ENCODE assay signal across 11 cellular contexts in genomic region chr10:120607016-120607709, GRCh38.
DNase-seq lines count a peak whose midpoint lies in the region; ATAC-seq and TF ChIP-seq lines count a peak whose summit lies in the region.
"Had no signal": no experiment of that assay in that cellular context is flagged by ENCODE, and none has a peak within 500 bp of the region (broad histone marks: within the 10 kb centered on the region; RNA-seq: fewer than 3 reads in every experiment).

No MANE protein-coding gene starts in this region.

- peaks cover 7% of the 10 kb centered on the region; the same call in 2 of the 3 replicates for H3K4me1 Mint-ChIP-seq in GM23338

- H3K4me3 ChIP-seq in GM23338 (no peak overlapping the region), testis (no peak overlapping the region), sigmoid colon (no peak overlapping the region)

- no peaks in the 10 kb centered on the region for H3F3A ChIP-seq in GM23338 (replicated peaks; ENCODE audit: low read depth)

- no peaks in the 10 kb centered on the region for H3K36me3 ChIP-seq in GM23338 (ENCODE audit: insufficient read depth)
- no peaks in the 10 kb centered on the region for H3K36me3 ChIP-seq in testis (ENCODE audit: low read depth, missing control alignments)
- H3K36me3 ChIP-seq in sigmoid colon = no peaks in the 10 kb centered on the region
- H3K36me3 ChIP-seq: WERI-Rb-1 had no signal

- H3K9me3 ChIP-seq in testis (no peaks in the 10 kb centered on the region), sigmoid colon (no peaks in the 10 kb centered on the region)

- intact Hi-C loops in testis (cut with DNase I; ENCODE audit: low total_unique reads) (no loop called here), sigmoid colon (cut with DNase I) (no loop called here)

- WGBS in testis, 2 donors = 83 to 93% methylated on average over 2 of the region's 2 CpGs
- WGBS in sigmoid colon, 2 donors = 83 to 92% methylated on average over 2 of the region's 2 CpGs

- TF ChIP-seq CTCF in GM23338 (conservative IDR thresholded peaks at IDR 0.05; ENCODE audit: low read depth in 2 of 2) (no peak), testis (IDR thresholded peaks at IDR 0.05) (no peak), sigmoid colon (IDR thresholded peaks at IDR 0.05) (no peak)

- no peak overlapping the region for H3K4me2 ChIP-seq in GM23338

- H3K4me3 Mint-ChIP-seq in GM23338 = no peak overlapping the region
- H3K4me3 Mint-ChIP-seq: CD8-positive, alpha-beta T cell had no signal

- H3K27ac Mint-ChIP-seq in GM23338 = no peak overlapping the region
- H3K27ac Mint-ChIP-seq: CD8-positive, alpha-beta T cell had no signal

- DNase-seq in T1000 (lab: John Stamatoyannopoulos, UW) (peak; percentile 29), kidney tubule cell (ENCODE audit: low spot score) (peak; percentile 86), GM23338 (ENCODE audit: low spot score) (no peak), testis (no peak), sigmoid colon (no peak)
- DNase-seq: CD8-positive, alpha-beta T cell; WERI-Rb-1 had no signal

- peak; percentile 16 for ATAC-seq in GM18498 (IDR thresholded peaks at IDR 0.05; ENCODE audit: unreplicated experiment)
- peak; percentile 23 for ATAC-seq in HG02938 (IDR thresholded peaks at IDR 0.05; ENCODE audit: unreplicated experiment)
- no peak for ATAC-seq in GM23338
- ATAC-seq in HG02763 (IDR thresholded peaks at IDR 0.05; ENCODE audit: unreplicated experiment) = no peak
- ATAC-seq: CD8-positive, alpha-beta T cell; left lobe of liver had no signal

- no peaks in the 10 kb centered on the region for H3K79me2 ChIP-seq in GM23338 (replicated peaks; ENCODE audit: insufficient read depth)

- peaks cover 5% of the 10 kb centered on the region for H3K9me3 Mint-ChIP-seq in GM23338
- H3K9me3 Mint-ChIP-seq: CD8-positive, alpha-beta T cell had no signal

- TF ChIP-seq EP300 in sigmoid colon (IDR thresholded peaks at IDR 0.05) = no peak

- H3K27me3 ChIP-seq in GM23338 (ENCODE audit: insufficient read depth) = no peaks in the 10 kb centered on the region
- no peaks in the 10 kb centered on the region for H3K27me3 ChIP-seq in testis
- no peaks in the 10 kb centered on the region for H3K27me3 ChIP-seq in sigmoid colon

- no peaks in the 10 kb centered on the region for H4K20me1 ChIP-seq in GM23338 (replicated peaks; ENCODE audit: insufficient read depth)

- H3K36me3 Mint-ChIP-seq in GM23338 (ENCODE audit: low read depth) = peaks cover 2% of the 10 kb centered on the region; the same call in 1 of the 3 replicates
- H3K36me3 Mint-ChIP-seq: CD8-positive, alpha-beta T cell had no signal

- H3K4me1 ChIP-seq in GM23338 (ENCODE audit: insufficient read depth) = peaks cover 10% of the 10 kb centered on the region
- H3K4me1 ChIP-seq in testis = no peaks in the 10 kb centered on the region
- H3K4me1 ChIP-seq in sigmoid colon = no peaks in the 10 kb centered on the region

- H3K9me2 ChIP-seq in GM23338 (ENCODE audit: insufficient read depth) = peaks cover 13% of the 10 kb centered on the region

- H3K27me3 Mint-ChIP-seq in GM23338 (ENCODE audit: insufficient read depth, low read depth, poor library complexity) = no peaks in the 10 kb centered on the region

- no peak overlapping the region for H3K27ac ChIP-seq in GM23338 (ENCODE audit: low read depth)
- H3K27ac ChIP-seq in testis = no peak overlapping the region
- H3K27ac ChIP-seq in sigmoid colon = no peak overlapping the region
- H3K27ac ChIP-seq: WERI-Rb-1 had no signal

- no peak for TF ChIP-seq POLR2A in testis (IDR thresholded peaks at IDR 0.05)
- no peak for TF ChIP-seq POLR2A in sigmoid colon (IDR thresholded peaks at IDR 0.05)

- H2AFZ ChIP-seq in GM23338 = no peak overlapping the region

TF ChIP-seq in GM23338, 12 proteins besides CTCF, POLR2A, EP300 and RAD21 (continues in another document):
- TF ChIP-seq, protein P1, sequence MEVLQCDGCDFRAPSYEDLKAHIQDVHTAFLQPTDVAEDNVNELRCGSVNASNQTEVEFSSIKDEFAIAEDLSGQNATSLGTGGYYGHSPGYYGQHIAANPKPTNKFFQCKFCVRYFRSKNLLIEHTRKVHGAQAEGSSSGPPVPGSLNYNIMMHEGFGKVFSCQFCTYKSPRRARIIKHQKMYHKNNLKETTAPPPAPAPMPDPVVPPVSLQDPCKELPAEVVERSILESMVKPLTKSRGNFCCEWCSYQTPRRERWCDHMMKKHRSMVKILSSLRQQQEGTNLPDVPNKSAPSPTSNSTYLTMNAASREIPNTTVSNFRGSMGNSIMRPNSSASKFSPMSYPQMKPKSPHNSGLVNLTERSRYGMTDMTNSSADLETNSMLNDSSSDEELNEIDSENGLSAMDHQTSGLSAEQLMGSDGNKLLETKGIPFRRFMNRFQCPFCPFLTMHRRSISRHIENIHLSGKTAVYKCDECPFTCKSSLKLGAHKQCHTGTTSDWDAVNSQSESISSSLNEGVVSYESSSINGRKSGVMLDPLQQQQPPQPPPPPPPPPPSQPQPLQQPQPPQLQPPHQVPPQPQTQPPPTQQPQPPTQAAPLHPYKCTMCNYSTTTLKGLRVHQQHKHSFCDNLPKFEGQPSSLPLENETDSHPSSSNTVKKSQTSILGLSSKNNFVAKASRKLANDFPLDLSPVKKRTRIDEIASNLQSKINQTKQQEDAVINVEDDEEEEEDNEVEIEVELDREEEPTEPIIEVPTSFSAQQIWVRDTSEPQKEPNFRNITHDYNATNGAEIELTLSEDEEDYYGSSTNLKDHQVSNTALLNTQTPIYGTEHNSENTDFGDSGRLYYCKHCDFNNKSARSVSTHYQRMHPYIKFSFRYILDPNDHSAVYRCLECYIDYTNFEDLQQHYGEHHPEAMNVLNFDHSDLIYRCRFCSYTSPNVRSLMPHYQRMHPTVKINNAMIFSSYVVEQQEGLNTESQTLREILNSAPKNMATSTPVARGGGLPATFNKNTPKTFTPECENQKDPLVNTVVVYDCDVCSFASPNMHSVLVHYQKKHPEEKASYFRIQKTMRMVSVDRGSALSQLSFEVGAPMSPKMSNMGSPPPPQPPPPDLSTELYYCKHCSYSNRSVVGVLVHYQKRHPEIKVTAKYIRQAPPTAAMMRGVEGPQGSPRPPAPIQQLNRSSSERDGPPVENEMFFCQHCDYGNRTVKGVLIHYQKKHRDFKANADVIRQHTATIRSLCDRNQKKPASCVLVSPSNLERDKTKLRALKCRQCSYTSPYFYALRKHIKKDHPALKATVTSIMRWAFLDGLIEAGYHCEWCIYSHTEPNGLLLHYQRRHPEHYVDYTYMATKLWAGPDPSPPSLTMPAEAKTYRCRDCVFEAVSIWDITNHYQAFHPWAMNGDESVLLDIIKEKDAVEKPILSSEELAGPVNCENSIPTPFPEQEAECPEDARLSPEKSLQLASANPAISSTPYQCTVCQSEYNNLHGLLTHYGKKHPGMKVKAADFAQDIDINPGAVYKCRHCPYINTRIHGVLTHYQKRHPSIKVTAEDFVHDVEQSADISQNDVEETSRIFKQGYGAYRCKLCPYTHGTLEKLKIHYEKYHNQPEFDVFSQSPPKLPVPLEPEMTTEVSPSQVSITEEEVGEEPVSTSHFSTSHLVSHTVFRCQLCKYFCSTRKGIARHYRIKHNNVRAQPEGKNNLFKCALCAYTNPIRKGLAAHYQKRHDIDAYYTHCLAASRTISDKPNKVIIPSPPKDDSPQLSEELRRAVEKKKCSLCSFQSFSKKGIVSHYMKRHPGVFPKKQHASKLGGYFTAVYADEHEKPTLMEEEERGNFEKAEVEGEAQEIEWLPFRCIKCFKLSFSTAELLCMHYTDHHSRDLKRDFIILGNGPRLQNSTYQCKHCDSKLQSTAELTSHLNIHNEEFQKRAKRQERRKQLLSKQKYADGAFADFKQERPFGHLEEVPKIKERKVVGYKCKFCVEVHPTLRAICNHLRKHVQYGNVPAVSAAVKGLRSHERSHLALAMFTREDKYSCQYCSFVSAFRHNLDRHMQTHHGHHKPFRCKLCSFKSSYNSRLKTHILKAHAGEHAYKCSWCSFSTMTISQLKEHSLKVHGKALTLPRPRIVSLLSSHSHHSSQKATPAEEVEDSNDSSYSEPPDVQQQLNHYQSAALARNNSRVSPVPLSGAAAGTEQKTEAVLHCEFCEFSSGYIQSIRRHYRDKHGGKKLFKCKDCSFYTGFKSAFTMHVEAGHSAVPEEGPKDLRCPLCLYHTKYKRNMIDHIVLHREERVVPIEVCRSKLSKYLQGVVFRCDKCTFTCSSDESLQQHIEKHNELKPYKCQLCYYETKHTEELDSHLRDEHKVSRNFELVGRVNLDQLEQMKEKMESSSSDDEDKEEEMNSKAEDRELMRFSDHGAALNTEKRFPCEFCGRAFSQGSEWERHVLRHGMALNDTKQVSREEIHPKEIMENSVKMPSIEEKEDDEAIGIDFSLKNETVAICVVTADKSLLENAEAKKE (CRISPR knock-in tag; IDR thresholded peaks at IDR 0.05) = no peak
- TF ChIP-seq ZNF331 (CRISPR knock-in tag; IDR thresholded peaks at IDR 0.05; ENCODE audit: low read depth) (no peak), CREB1 (CRISPR knock-in tag; IDR thresholded peaks at IDR 0.05; ENCODE audit: low read depth) (no peak), STAT1 (IDR thresholded peaks at IDR 0.05; ENCODE audit: unreplicated experiment) (no peak), EZH2 (IDR thresholded peaks at IDR 0.05; ENCODE audit: low read depth, unreplicated experiment) (no peak), NANOG (IDR thresholded peaks at IDR 0.05; ENCODE audit: borderline replicate concordance) (no peak), EZH2phosphoT487 (IDR thresholded peaks at IDR 0.05; ENCODE audit: unreplicated experiment) (no peak), POLR2AphosphoS5 (IDR thresholded peaks at IDR 0.05; ENCODE audit: low read depth) (no peak), ZNF114 (CRISPR knock-in tag; IDR thresholded peaks at IDR 0.05) (no peak), JUNB (IDR thresholded peaks at IDR 0.05; ENCODE audit: unreplicated experiment) (no peak)

Comparison
In these comparisons a context has a peak if more than half of its experiments do, and no peak if none do; other contexts are left out.
1. ATAC-seq: peak in GM18498 (single experiment) and HG02938 (single experiment); none in GM23338 (single experiment) and HG02763 (single experiment).
2. DNase-seq: peak in T1000 (single experiment) and kidney tubule cell (single experiment); none in GM23338 (single experiment), testis (single experiment) and sigmoid colon (single experiment).